1 cellular context compared by ENCODE assay signal in the genomic region with DNA sequence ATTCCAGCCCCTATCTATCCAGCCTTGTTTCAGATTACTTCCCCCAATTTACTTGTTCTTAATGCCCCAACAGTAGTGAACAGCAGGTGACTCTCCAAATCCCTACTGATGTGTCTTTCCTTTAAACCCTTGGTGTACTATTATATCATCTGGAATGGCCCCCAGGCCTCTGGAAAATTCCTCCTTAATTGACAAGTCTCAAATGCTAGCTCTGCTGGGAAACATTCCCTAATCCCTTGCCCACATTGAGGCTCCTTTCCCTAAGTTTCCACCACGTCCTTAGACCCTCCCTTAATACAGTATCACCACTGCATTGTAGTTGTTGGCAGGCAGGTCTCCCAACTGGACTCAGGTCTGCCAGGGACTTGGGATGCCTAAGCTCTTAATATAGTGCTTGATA.
TF ChIP-seq lines count a peak whose summit lies in the region.

No MANE protein-coding gene starts in this region.

TF ChIP-seq in IMR-90, 13 proteins besides CTCF, POLR2A, EP300 and RAD21:
- TF ChIP-seq MAZ (IDR thresholded peaks at IDR 0.05; ENCODE audit: borderline replicate concordance, low read depth, low read length), result no peak
- no peak for TF ChIP-seq CEBPB (IDR thresholded peaks at IDR 0.05; ENCODE audit: low read depth, low read length)
- no peak for TF ChIP-seq NFE2L2 (IDR thresholded peaks at IDR 0.05; ENCODE audit: low read depth, low read length)
- TF ChIP-seq RFX5 (IDR thresholded peaks at IDR 0.05; ENCODE audit: low read depth, low read length), result no peak
- TF ChIP-seq FOS (IDR thresholded peaks at IDR 0.05; ENCODE audit: low read depth, low read length), result no peak
- TF ChIP-seq CHD1 (IDR thresholded peaks at IDR 0.05; ENCODE audit: low read depth, low read length), result no peak
- TF ChIP-seq, protein P1, sequence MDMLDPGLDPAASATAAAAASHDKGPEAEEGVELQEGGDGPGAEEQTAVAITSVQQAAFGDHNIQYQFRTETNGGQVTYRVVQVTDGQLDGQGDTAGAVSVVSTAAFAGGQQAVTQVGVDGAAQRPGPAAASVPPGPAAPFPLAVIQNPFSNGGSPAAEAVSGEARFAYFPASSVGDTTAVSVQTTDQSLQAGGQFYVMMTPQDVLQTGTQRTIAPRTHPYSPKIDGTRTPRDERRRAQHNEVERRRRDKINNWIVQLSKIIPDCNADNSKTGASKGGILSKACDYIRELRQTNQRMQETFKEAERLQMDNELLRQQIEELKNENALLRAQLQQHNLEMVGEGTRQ (IDR thresholded peaks at IDR 0.05; ENCODE audit: low read depth, low read length), result no peak
- TF ChIP-seq, protein P2, sequence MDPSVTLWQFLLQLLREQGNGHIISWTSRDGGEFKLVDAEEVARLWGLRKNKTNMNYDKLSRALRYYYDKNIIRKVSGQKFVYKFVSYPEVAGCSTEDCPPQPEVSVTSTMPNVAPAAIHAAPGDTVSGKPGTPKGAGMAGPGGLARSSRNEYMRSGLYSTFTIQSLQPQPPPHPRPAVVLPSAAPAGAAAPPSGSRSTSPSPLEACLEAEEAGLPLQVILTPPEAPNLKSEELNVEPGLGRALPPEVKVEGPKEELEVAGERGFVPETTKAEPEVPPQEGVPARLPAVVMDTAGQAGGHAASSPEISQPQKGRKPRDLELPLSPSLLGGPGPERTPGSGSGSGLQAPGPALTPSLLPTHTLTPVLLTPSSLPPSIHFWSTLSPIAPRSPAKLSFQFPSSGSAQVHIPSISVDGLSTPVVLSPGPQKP (IDR thresholded peaks at IDR 0.05; ENCODE audit: borderline replicate concordance, low read depth, low read length), result no peak
- TF ChIP-seq MXI1 (IDR thresholded peaks at IDR 0.05; ENCODE audit: borderline replicate concordance, low read depth, low read length), result no peak
- TF ChIP-seq SMC3 (IDR thresholded peaks at IDR 0.05; ENCODE audit: low read depth, low read length), result no peak
- TF ChIP-seq RCOR1 (IDR thresholded peaks at IDR 0.05; ENCODE audit: insufficient replicate concordance, low read length), result no peak
- TF ChIP-seq MAFK (IDR thresholded peaks at IDR 0.05; ENCODE audit: low read depth, low read length), result no peak
- no peak for TF ChIP-seq BHLHE40 (IDR thresholded peaks at IDR 0.05; ENCODE audit: low read depth, low read length)
